8 cellular contexts compared by ENCODE assay signal in the genomic region with DNA sequence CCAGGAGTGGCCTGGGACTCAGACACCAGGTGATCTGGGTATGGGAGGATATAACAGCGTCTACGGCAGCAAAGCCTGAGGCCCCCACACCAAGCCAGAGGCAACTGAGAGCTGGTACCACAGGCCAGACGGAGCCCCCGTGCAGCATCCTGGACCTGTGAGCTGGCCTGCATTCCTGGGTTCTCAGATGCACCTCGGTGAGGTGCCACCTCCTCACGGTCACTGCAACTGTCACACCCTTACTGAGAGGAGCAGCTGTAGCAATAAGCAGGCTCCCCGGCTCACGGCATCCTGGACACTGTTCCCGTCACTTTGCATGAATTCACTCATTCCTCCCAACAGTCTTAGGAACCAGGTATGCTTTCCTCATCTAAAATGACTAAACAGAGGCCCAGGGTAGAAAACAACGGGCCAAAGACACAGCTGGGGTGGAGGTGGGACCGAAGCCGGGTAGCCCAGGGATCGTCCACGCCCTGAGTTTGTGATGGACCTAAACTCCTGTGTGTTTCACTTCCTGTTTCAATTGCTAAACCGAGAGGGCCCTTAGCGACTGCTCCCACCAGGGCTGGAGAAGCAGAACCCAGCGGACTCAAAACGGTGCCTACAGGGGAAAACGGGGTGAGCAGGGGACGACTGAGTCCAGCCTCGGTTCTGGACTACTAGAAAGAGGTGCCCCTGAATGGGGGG.
DNase-seq lines count a peak whose midpoint lies in the region; ATAC-seq and TF ChIP-seq lines count a peak whose summit lies in the region.

No MANE protein-coding gene starts in this region.

- peaks cover 51% of the 10 kb centered on the region for H3K27me3 Mint-ChIP-seq in activated B cell treated with CpG ODN at 0.5 μM for 24 hours

- POLR2A ChIA-PET in activated B cell treated with CpG ODN at 0.5 μM for 24 hours (lab: Charles Lee) = no interaction called here

- peaks cover 45% of the 10 kb centered on the region for H3K4me1 Mint-ChIP-seq in activated B cell treated with CpG ODN at 0.5 μM for 24 hours

- TF ChIP-seq POLR2A in vagina (IDR thresholded peaks at IDR 0.05) = no peak

- H3K9me3 ChIP-seq in heart right ventricle = no peaks in the 10 kb centered on the region
- H3K9me3 ChIP-seq in vagina = no peaks in the 10 kb centered on the region

- 57 to 64% methylated on average over 21 of the region's 21 CpGs for WGBS in heart right ventricle, 2 donors

- H3K9me3 Mint-ChIP-seq in activated B cell treated with CpG ODN at 0.5 μM for 24 hours = no peaks in the 10 kb centered on the region

- H3K4me3 Mint-ChIP-seq in activated B cell treated with CpG ODN at 0.5 μM for 24 hours = peak overlapping the region; percentile 19

- DNase-seq in heart right ventricle (no peak), left cardiac atrium (no peak), activated B cell treated with CpG ODN at 0.5 μM for 24 hours (no peak), midbrain (lab: John Stamatoyannopoulos, UW) (peak; percentile 26), vagina (ENCODE audit: extremely low spot score in 2 of 2) (no peak), DMS53 treated with DMSO at 0.1 percent for 48 hours (lab: John Stamatoyannopoulos, UW; ENCODE audit: unreplicated experiment) (no peak)
- no peak for DNase-seq in stimulated activated CD4-positive, alpha-beta T cell treated with anti-CD3 and anti-CD28 coated beads, Interleukin-15, amount 100 ng/mL, for 24 hours

- peak overlapping the region; percentile 2 to 92 (median 70) for H3K27ac ChIP-seq in heart right ventricle
- peak overlapping the region; percentile 97 for H3K27ac ChIP-seq in vagina

- no peaks in the 10 kb centered on the region for H3K36me3 Mint-ChIP-seq in activated B cell treated with CpG ODN at 0.5 μM for 24 hours (ENCODE audit: low read depth)

- H3K36me3 ChIP-seq in heart right ventricle (no peaks in the 10 kb centered on the region), vagina (no peaks in the 10 kb centered on the region)

- no peak overlapping the region for H3K27ac Mint-ChIP-seq in activated B cell treated with CpG ODN at 0.5 μM for 24 hours

- H3K4me3 ChIP-seq in heart right ventricle (peak overlapping the region in 6 of 10 donors; percentile 4 to 36 (median 30)), vagina (peak overlapping the region in 1 of 2 donors; percentile 14)

- H3K4me1 ChIP-seq in heart right ventricle = peaks cover 64 to 100% (median 99%) of the 10 kb centered on the region in 9 donors
- H3K4me1 ChIP-seq in vagina = peaks cover 98% of the 10 kb centered on the region

- TF ChIP-seq CTCF in heart right ventricle (IDR thresholded peaks at IDR 0.05) (no peak), activated B cell treated with CpG ODN at 0.5 μM for 24 hours (IDR thresholded peaks at IDR 0.05) (no peak), vagina (IDR thresholded peaks at IDR 0.05) (no peak)

- intact Hi-C loops in heart right ventricle (cut with DNase I) (loop anchor here in 8 of 10 donors (2.0 to 10.0 kb wide), 12 partner anchors 17 to 147 kb away; partner anchors contain the start of gene CTBP2 (in 2 of the 8)), left cardiac atrium (cut with DNase I) (loop anchor here in 1 of 2 donors (5.0 kb wide), 3 partner anchors 69 to 286 kb away; no protein-coding TSS in a partner anchor), activated B cell treated with CpG ODN at 0.5 μM for 24 hours (cut with micrococcal nuclease) (loop anchor here (10.0 kb wide), 1 partner anchor 527 kb away; no protein-coding TSS in a partner anchor), vagina (cut with DNase I) (loop anchor here (5.0 kb wide), 2 partner anchors 64 to 86 kb away; no protein-coding TSS in a partner anchor)

- CTCF ChIA-PET in activated B cell treated with CpG ODN at 0.5 μM for 24 hours (lab: Charles Lee) = interaction anchor here (1.3 to 1.8 kb wide), 2 partner anchors 11 to 14 kb away, joined by 6 to 7 read pairs; no protein-coding TSS in a partner anchor

- ATAC-seq in heart right ventricle (peak in 1 of 8 donors; percentile 4), left cardiac atrium (no peak), activated B cell treated with CpG ODN at 0.5 μM for 24 hours (ENCODE audit: low read depth) (no peak), HG03196 (IDR thresholded peaks at IDR 0.05; ENCODE audit: unreplicated experiment) (no peak)

- H3K27me3 ChIP-seq in heart right ventricle (no peaks in the 10 kb centered on the region), vagina (no peaks in the 10 kb centered on the region)
